In the genomic region with DNA sequence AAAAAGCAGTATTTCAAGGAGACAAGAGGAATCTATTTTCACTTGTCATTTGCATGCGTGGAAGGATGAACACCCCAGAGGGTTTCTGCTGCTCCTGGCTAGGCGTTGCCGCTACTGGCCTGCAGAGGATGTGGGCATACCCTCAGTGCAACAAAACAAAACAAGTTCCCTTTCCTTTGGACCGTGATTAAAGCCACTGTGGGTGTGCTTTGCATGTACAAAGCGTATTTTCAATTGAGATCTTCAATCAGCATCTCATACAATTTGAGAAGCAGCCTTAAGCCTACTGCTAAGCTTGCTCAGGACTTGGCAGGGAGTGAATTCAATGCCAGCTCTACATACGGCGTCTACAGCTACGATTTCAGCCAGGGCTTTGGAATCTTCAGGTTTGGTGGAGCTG, we compare ENCODE assay signal across 10 cellular contexts.
DNase-seq lines count a peak whose midpoint lies in the region; ATAC-seq and TF ChIP-seq lines count a peak whose summit lies in the region.
"Had no signal": no experiment of that assay in that cellular context is flagged by ENCODE, and none has a peak within 500 bp of the region (broad histone marks: within the 10 kb centered on the region; RNA-seq: fewer than 3 reads in every experiment).

No MANE protein-coding gene starts in this region.

- DNase-seq in DND-41 (peak; percentile 55), UCSD-AML1 (lab: John Stamatoyannopoulos, UW; ENCODE audit: unreplicated experiment) (peak; percentile 30), ureter (ENCODE audit: low spot score) (no peak), SK-N-SH (no peak)
- DNase-seq in stimulated activated CD4-positive, alpha-beta T cell treated with anti-CD3 and anti-CD28 coated beads, Interleukin-2, amount 100 ng/mL, for 24 hours, result no peak
- DNase-seq: DMS153 had no signal

- H2AFZ ChIP-seq in DND-41 (ENCODE audit: low read depth, low read length) (no peak overlapping the region), SK-N-SH (ENCODE audit: low read depth) (no peak overlapping the region)

- no peak for TF ChIP-seq EP300 in SK-N-SH (IDR thresholded peaks at IDR 0.05; ENCODE audit: borderline replicate concordance in 1 of 2, low read depth in 1 of 2, low read length in 1 of 2)

- POLR2A ChIA-PET in SK-N-SH (lab: Yijun Ruan, JAX), result no interaction called here

- TF ChIP-seq CTCF in DND-41 (IDR thresholded peaks at IDR 0.05; ENCODE audit: borderline replicate concordance, extremely low read depth, low read length, poor library complexity, severe bottlenecking) (no peak), SK-N-SH (IDR thresholded peaks at IDR 0.05) (no peak)

- no peaks in the 10 kb centered on the region for H3K36me3 ChIP-seq in DND-41 (ENCODE audit: insufficient read depth, low read length)
- no peaks in the 10 kb centered on the region for H3K36me3 ChIP-seq in SK-N-SH (replicated peaks in 1 of 2; ENCODE audit: control insufficient read depth in 1 of 2, insufficient read depth in 2 of 2, low read length in 1 of 2)

- H3K27me3 ChIP-seq in DND-41 (ENCODE audit: insufficient read depth, low read length, poor library complexity) (no peaks in the 10 kb centered on the region), SK-N-SH (ENCODE audit: insufficient read depth) (no peaks in the 10 kb centered on the region)

- WGBS in SK-N-SH (ENCODE audit: low lambda C conversion rate), result 66% methylated on average over 8 of the region's 8 CpGs

- H3K4me3 ChIP-seq in DND-41 (ENCODE audit: low read depth in 1 of 2, low read length in 2 of 2), result no peak overlapping the region
- no peak overlapping the region for H3K4me3 ChIP-seq in SK-N-SH (ENCODE audit: low read depth in 2 of 2, low read length in 1 of 2)

- TF ChIP-seq RAD21 in SK-N-SH (IDR thresholded peaks at IDR 0.05; ENCODE audit: low read length), result no peak

- H3F3A ChIP-seq in SK-N-SH (replicated peaks; ENCODE audit: insufficient read depth), result no peaks in the 10 kb centered on the region

- H4K20me1 ChIP-seq in DND-41 (ENCODE audit: insufficient read depth, low read length) (no peaks in the 10 kb centered on the region), SK-N-SH (ENCODE audit: insufficient read depth) (no peaks in the 10 kb centered on the region)

- CTCF ChIA-PET in SK-N-SH (lab: Yijun Ruan, JAX), result interaction anchor here (1.1 to 1.8 kb wide), 2 partner anchors 10 to 12 kb away, joined by 4 read pairs; no protein-coding TSS in a partner anchor

- no peaks in the 10 kb centered on the region for H3K9me3 ChIP-seq in DND-41 (ENCODE audit: insufficient read depth, low read length, severe bottlenecking)
- H3K9me3 ChIP-seq in SK-N-SH, result no peaks in the 10 kb centered on the region

- ATAC-seq in DND-41 (ENCODE audit: insufficient read depth, low read depth) (peak; percentile 84), GM19043 (IDR thresholded peaks at IDR 0.05; ENCODE audit: low read depth, unreplicated experiment) (peak; percentile 55), HG03039 (IDR thresholded peaks at IDR 0.05; ENCODE audit: unreplicated experiment) (peak; percentile 47), SK-N-SH treated with all-trans-retinoic acid at 6 μM for 48 hours (no peak)
- ATAC-seq: HepG2 had no signal

- H3K27ac ChIP-seq in DND-41 (ENCODE audit: low read length) (no peak overlapping the region), SK-N-SH (ENCODE audit: low read depth in 2 of 2, low read length in 1 of 2) (no peak overlapping the region)

- no peak overlapping the region for H3K9ac ChIP-seq in DND-41 (ENCODE audit: low read depth, low read length)
- no peak overlapping the region for H3K9ac ChIP-seq in SK-N-SH

- no peaks in the 10 kb centered on the region for H3K79me2 ChIP-seq in DND-41 (ENCODE audit: insufficient read depth, low read length)
- no peaks in the 10 kb centered on the region for H3K79me2 ChIP-seq in SK-N-SH (ENCODE audit: insufficient read depth)

- H3K4me2 ChIP-seq in DND-41 (ENCODE audit: insufficient read depth, low read length), result no peak overlapping the region
- H3K4me2 ChIP-seq in SK-N-SH, result no peak overlapping the region

- H3K4me1 ChIP-seq in DND-41 (ENCODE audit: insufficient read depth, low read length) (peaks cover 9% of the 10 kb centered on the region), SK-N-SH (ENCODE audit: control insufficient read depth in 1 of 2, insufficient read depth in 2 of 2, low read depth in 1 of 2, low read length in 1 of 2) (no peaks in the 10 kb centered on the region)

- H3K9me2 ChIP-seq in SK-N-SH, result no peaks in the 10 kb centered on the region

TF ChIP-seq in SK-N-SH treated with all-trans-retinoic acid at 6 μM for 48 hours, 23 proteins besides CTCF, POLR2A, EP300 and RAD21:
- TF ChIP-seq, protein P1, sequence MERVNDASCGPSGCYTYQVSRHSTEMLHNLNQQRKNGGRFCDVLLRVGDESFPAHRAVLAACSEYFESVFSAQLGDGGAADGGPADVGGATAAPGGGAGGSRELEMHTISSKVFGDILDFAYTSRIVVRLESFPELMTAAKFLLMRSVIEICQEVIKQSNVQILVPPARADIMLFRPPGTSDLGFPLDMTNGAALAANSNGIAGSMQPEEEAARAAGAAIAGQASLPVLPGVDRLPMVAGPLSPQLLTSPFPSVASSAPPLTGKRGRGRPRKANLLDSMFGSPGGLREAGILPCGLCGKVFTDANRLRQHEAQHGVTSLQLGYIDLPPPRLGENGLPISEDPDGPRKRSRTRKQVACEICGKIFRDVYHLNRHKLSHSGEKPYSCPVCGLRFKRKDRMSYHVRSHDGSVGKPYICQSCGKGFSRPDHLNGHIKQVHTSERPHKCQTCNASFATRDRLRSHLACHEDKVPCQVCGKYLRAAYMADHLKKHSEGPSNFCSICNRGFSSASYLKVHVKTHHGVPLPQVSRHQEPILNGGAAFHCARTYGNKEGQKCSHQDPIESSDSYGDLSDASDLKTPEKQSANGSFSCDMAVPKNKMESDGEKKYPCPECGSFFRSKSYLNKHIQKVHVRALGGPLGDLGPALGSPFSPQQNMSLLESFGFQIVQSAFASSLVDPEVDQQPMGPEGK (CRISPR knock-in tag; IDR thresholded peaks at IDR 0.05; ENCODE audit: borderline replicate concordance), result no peak
- no peak for TF ChIP-seq CSDC2 (CRISPR knock-in tag; IDR thresholded peaks at IDR 0.05)

TF ChIP-seq in SK-N-SH, 30 proteins besides CTCF, POLR2A, EP300 and RAD21:
- TF ChIP-seq, protein P2, sequence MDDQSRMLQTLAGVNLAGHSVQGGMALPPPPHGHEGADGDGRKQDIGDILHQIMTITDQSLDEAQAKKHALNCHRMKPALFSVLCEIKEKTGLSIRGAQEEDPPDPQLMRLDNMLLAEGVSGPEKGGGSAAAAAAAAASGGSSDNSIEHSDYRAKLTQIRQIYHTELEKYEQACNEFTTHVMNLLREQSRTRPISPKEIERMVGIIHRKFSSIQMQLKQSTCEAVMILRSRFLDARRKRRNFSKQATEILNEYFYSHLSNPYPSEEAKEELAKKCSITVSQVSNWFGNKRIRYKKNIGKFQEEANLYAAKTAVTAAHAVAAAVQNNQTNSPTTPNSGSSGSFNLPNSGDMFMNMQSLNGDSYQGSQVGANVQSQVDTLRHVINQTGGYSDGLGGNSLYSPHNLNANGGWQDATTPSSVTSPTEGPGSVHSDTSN (IDR thresholded peaks at IDR 0.05), result no peak
- TF ChIP-seq, protein P3, sequence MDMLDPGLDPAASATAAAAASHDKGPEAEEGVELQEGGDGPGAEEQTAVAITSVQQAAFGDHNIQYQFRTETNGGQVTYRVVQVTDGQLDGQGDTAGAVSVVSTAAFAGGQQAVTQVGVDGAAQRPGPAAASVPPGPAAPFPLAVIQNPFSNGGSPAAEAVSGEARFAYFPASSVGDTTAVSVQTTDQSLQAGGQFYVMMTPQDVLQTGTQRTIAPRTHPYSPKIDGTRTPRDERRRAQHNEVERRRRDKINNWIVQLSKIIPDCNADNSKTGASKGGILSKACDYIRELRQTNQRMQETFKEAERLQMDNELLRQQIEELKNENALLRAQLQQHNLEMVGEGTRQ (IDR thresholded peaks at IDR 0.05; ENCODE audit: borderline replicate concordance, low read depth, low read length), result no peak
- TF ChIP-seq SIN3A (IDR thresholded peaks at IDR 0.05; ENCODE audit: borderline replicate concordance, low read depth, low read length) (no peak), SMC3 (IDR thresholded peaks at IDR 0.05; ENCODE audit: low read depth, low read length) (no peak), TEAD4 (IDR thresholded peaks at IDR 0.05; ENCODE audit: borderline replicate concordance, insufficient read depth) (no peak), ELF1 (IDR thresholded peaks at IDR 0.05) (no peak), TCF12 (IDR thresholded peaks at IDR 0.05) (no peak), FOXJ3 (CRISPR knock-in tag; IDR thresholded peaks at IDR 0.05) (no peak), MXI1 (IDR thresholded peaks at IDR 0.05; ENCODE audit: low read depth, low read length) (no peak), MEF2A (IDR thresholded peaks at IDR 0.05; ENCODE audit: borderline replicate concordance, low read depth) (no peak), EZH2phosphoT487 (IDR thresholded peaks at IDR 0.05; ENCODE audit: borderline replicate concordance, low read depth) (no peak), RXRA (IDR thresholded peaks at IDR 0.05; ENCODE audit: borderline replicate concordance, low read depth) (no peak)
- TF ChIP-seq, protein P4, sequence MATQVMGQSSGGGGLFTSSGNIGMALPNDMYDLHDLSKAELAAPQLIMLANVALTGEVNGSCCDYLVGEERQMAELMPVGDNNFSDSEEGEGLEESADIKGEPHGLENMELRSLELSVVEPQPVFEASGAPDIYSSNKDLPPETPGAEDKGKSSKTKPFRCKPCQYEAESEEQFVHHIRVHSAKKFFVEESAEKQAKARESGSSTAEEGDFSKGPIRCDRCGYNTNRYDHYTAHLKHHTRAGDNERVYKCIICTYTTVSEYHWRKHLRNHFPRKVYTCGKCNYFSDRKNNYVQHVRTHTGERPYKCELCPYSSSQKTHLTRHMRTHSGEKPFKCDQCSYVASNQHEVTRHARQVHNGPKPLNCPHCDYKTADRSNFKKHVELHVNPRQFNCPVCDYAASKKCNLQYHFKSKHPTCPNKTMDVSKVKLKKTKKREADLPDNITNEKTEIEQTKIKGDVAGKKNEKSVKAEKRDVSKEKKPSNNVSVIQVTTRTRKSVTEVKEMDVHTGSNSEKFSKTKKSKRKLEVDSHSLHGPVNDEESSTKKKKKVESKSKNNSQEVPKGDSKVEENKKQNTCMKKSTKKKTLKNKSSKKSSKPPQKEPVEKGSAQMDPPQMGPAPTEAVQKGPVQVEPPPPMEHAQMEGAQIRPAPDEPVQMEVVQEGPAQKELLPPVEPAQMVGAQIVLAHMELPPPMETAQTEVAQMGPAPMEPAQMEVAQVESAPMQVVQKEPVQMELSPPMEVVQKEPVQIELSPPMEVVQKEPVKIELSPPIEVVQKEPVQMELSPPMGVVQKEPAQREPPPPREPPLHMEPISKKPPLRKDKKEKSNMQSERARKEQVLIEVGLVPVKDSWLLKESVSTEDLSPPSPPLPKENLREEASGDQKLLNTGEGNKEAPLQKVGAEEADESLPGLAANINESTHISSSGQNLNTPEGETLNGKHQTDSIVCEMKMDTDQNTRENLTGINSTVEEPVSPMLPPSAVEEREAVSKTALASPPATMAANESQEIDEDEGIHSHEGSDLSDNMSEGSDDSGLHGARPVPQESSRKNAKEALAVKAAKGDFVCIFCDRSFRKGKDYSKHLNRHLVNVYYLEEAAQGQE (IDR thresholded peaks at IDR 0.05; ENCODE audit: low read depth, low read length), result no peak

Comparison
In these comparisons a context has a peak if more than half of its experiments do, and no peak if none do; other contexts are left out.
1. DNase-seq: peak in DND-41 (single experiment) and UCSD-AML1 (single experiment); none in ureter (single experiment), stimulated activated CD4-positive, alpha-beta T cell treated with anti-CD3 and anti-CD28 coated beads, Interleukin-2, amount 100 ng/mL, for 24 hours (0 of 2) and SK-N-SH (single experiment).